10 cellular contexts compared by ENCODE assay signal in genomic region chr10:132230557-132231210, GRCh38. TPM values are rescaled to one million over a fixed set of nuclear protein-coding genes. Genes with fewer than 3 reads are reported as not detected.
DNase-seq lines count a peak whose midpoint lies in the region; ATAC-seq and TF ChIP-seq lines count a peak whose summit lies in the region.
"Had no signal": no experiment of that assay in that cellular context is flagged by ENCODE, and none has a peak within 500 bp of the region (broad histone marks: within the 10 kb centered on the region; RNA-seq: fewer than 3 reads in every experiment).

No MANE protein-coding gene starts in this region.

- H4K20me1 ChIP-seq in GM23248 (ENCODE audit: insufficient read depth) = no peaks in the 10 kb centered on the region

- in situ Hi-C loops in GM23248 (cut with MboI) = no loop called here

- H3K27me3 Mint-ChIP-seq in activated naive CD8-positive, alpha-beta T cell = no peaks in the 10 kb centered on the region
- H3K27me3 Mint-ChIP-seq in naive B cell (no peaks in the 10 kb centered on the region), WTC11 (ENCODE audit: low read depth) (no peaks in the 10 kb centered on the region)

- H3F3A ChIP-seq in GM23248 (ENCODE audit: insufficient read depth) = no peaks in the 10 kb centered on the region

- intact Hi-C loops in heart left ventricle (cut with DNase I) = loop anchor here in 1 of 10 donors (10.0 kb wide), 1 partner anchor 414 kb away; no protein-coding TSS in a partner anchor
- intact Hi-C loops in Right ventricle myocardium superior (cut with DNase I) = no loop called here

- TF ChIP-seq POLR2A in heart left ventricle (IDR thresholded peaks at IDR 0.05) (no peak), upper lobe of left lung (IDR thresholded peaks at IDR 0.05) (no peak)

- H3K36me3 ChIP-seq in heart left ventricle (no peaks in the 10 kb centered on the region), upper lobe of left lung (peaks cover 0 to 4% (median 0%) of the 10 kb centered on the region in 4 donors), GM23248 (ENCODE audit: low read depth) (no peaks in the 10 kb centered on the region)

- no peaks in the 10 kb centered on the region for H3K79me2 ChIP-seq in GM23248 (ENCODE audit: insufficient read depth)

- peak overlapping the region in 9 of 12 donors; percentile 28 to 54 (median 40) for H3K4me3 ChIP-seq in heart left ventricle
- peak overlapping the region in 3 of 4 donors; percentile 39 to 51 (median 46) for H3K4me3 ChIP-seq in upper lobe of left lung
- H3K4me3 ChIP-seq in GM23248 = no peak overlapping the region

- CTCF ChIA-PET in WTC11 (lab: Charles Lee) = interaction anchor here (0.6 to 1.5 kb wide), 7 partner anchors 77 to 403 kb away, joined by 3 to 5 read pairs (median 3); partner anchors contain the start of gene STK32C

- H3K4me1 ChIP-seq in heart left ventricle (peaks cover 0 to 52% (median 0%) of the 10 kb centered on the region in 12 donors), upper lobe of left lung (peaks cover 3 to 12% (median 7%) of the 10 kb centered on the region in 4 donors), GM23248 (ENCODE audit: insufficient read depth) (no peaks in the 10 kb centered on the region)

- H3K36me3 Mint-ChIP-seq in activated naive CD8-positive, alpha-beta T cell = peaks cover 5% of the 10 kb centered on the region
- H3K36me3 Mint-ChIP-seq in naive B cell = no peaks in the 10 kb centered on the region
- no peaks in the 10 kb centered on the region for H3K36me3 Mint-ChIP-seq in WTC11

- POLR2A ChIA-PET in WTC11 (lab: Charles Lee) = no interaction called here

- ATAC-seq in heart left ventricle (no peak), Right ventricle myocardium superior (ENCODE audit: poor library complexity) (no peak), naive B cell (ENCODE audit: low read depth in 2 of 2) (peak in 1 of 2 donors; percentile 8), upper lobe of left lung (ENCODE audit: low FRiP score in 2 of 2) (no peak), GM19452 (IDR thresholded peaks at IDR 0.05; ENCODE audit: unreplicated experiment) (no peak), WTC11 (no peak)

- H3K27me3 ChIP-seq in heart left ventricle (no peaks in the 10 kb centered on the region), upper lobe of left lung (no peaks in the 10 kb centered on the region), GM23248 (replicated peaks; ENCODE audit: insufficient read depth) (no peaks in the 10 kb centered on the region)

- peaks cover 26% of the 10 kb centered on the region for H3K4me1 Mint-ChIP-seq in activated naive CD8-positive, alpha-beta T cell (ENCODE audit: low read depth)
- H3K4me1 Mint-ChIP-seq in naive B cell (peaks cover 22 to 40% (median 35%) of the 10 kb centered on the region in 3 donors), WTC11 (peaks cover 8% of the 10 kb centered on the region)

- peak overlapping the region; percentile 56 for H3K4me3 Mint-ChIP-seq in activated naive CD8-positive, alpha-beta T cell
- H3K4me3 Mint-ChIP-seq in naive B cell (peak overlapping the region; percentile 42 to 90 (median 82)), WTC11 (no peak overlapping the region)

- peak overlapping the region; percentile 95 for H3K27ac Mint-ChIP-seq in activated naive CD8-positive, alpha-beta T cell
- H3K27ac Mint-ChIP-seq in naive B cell (peak overlapping the region in 2 of 6 donors; percentile 49 to 84), WTC11 (no peak overlapping the region)

- H3K9ac ChIP-seq in GM23248 = no peak overlapping the region

- no peak overlapping the region for H3K4me2 ChIP-seq in GM23248 (ENCODE audit: unreplicated experiment)

- no peak overlapping the region for H2AFZ ChIP-seq in GM23248

- WGBS in heart left ventricle, 4 donors = 82 to 96% (median 84%) methylated on average over 15 to 21 of the region's 21 CpGs
- WGBS in upper lobe of left lung, 2 donors = 82 to 83% methylated on average over 11 to 17 of the region's 21 CpGs
- WGBS in GM23248 (ENCODE audit: low coverage in 1 of 2, low lambda C conversion rate in 2 of 2, missing lambda C conversion rate in 2 of 2), 2 experiments = 80 to 94% methylated on average over 13 to 21 of the region's 21 CpGs

- no peaks in the 10 kb centered on the region for H3K9me3 ChIP-seq in heart left ventricle
- H3K9me3 ChIP-seq in upper lobe of left lung = no peaks in the 10 kb centered on the region
- H3K9me3 ChIP-seq in GM23248 (ENCODE audit: low read depth) = no peaks in the 10 kb centered on the region

- no peaks in the 10 kb centered on the region for H3K9me3 Mint-ChIP-seq in activated naive CD8-positive, alpha-beta T cell (ENCODE audit: low read depth)
- H3K9me3 Mint-ChIP-seq in naive B cell (no peaks in the 10 kb centered on the region), WTC11 (no peaks in the 10 kb centered on the region)

- TF ChIP-seq EP300 in upper lobe of left lung (IDR thresholded peaks at IDR 0.05) = no peak

- H3K9me2 ChIP-seq in GM23248 (ENCODE audit: insufficient read depth) = no peaks in the 10 kb centered on the region

- DNase-seq in heart left ventricle (peak in 1 of 5 donors; percentile 40), Right ventricle myocardium superior (no peak), naive B cell (no peak), upper lobe of left lung (peak in 1 of 2 donors; percentile 67), GM23248 (no peak), WTC11 (ENCODE audit: low spot score) (no peak)
- DNase-seq: NCI-H1417 treated with DMSO at 0.1 percent for 48 hours, NCI-H526 had no signal

- no peak for TF ChIP-seq CTCF in heart left ventricle (IDR thresholded peaks at IDR 0.05)
- no peak for TF ChIP-seq CTCF in upper lobe of left lung (IDR thresholded peaks at IDR 0.05)
- no peak for TF ChIP-seq CTCF in WTC11 (IDR thresholded peaks at IDR 0.05)

- H3K27ac ChIP-seq in heart left ventricle (peak overlapping the region in 5 of 12 donors; percentile 5 to 87 (median 24)), upper lobe of left lung (peak overlapping the region in 3 of 4 donors; percentile 48 to 77 (median 57)), GM23248 (no peak overlapping the region)

TF ChIP-seq in WTC11, 78 proteins besides CTCF, POLR2A, EP300 and RAD21 (continues in another document):
- TF ChIP-seq ZNF138 (CRISPR knock-in tag; conservative IDR thresholded peaks at IDR 0.05) (no peak), ZMAT4 (CRISPR knock-in tag; IDR thresholded peaks at IDR 0.05) (no peak), FOXJ3 (CRISPR knock-in tag; IDR thresholded peaks at IDR 0.05; ENCODE audit: borderline replicate concordance) (no peak), ZNF532 (CRISPR knock-in tag; IDR thresholded peaks at IDR 0.05; ENCODE audit: borderline replicate concordance) (no peak), ZNF512 (CRISPR knock-in tag; IDR thresholded peaks at IDR 0.05; ENCODE audit: borderline replicate concordance) (no peak), IRF2 (CRISPR knock-in tag; IDR thresholded peaks at IDR 0.05; ENCODE audit: borderline replicate concordance, low read depth) (no peak)

RNA-seq across cellular contexts. Expression of gene DPYSL4, which starts 43.9 kb away (rescaled TPM):
- total RNA-seq in heart left ventricle (100 to 1,000 TPM in 1 of 9 donors, 10 to 100 TPM in 8; 13.2 to 127 (median 45.9) TPM), Right ventricle myocardium superior (31.7 TPM), upper lobe of left lung (1 to 10 TPM in 2 of 6 donors, under 1 TPM in 3, not detected in 1; 0.11 to 2.2 (median 0.79) TPM), WTC11 (2021) (16.8 to 18.1 TPM (median 17.0 TPM) in 3 replicates)
- polyA plus RNA-seq in heart left ventricle (10 to 100 TPM in 1 of 2 donors, 1 to 10 TPM in 1; 4.0 to 33.1 TPM), naive B cell (ENCODE audit: low read depth in 6 of 6) (not detected), GM23248 (2016; fragmentation: Nextera tagmentation; extraction: Ambion mirVana) (2.1 and 2.5 TPM in 2 replicates)
- 1.8 and 2.1 TPM in 2 replicates for total RNA-seq in GM23248 (2014; rRNA removed; shearing (Covaris generic))
